11 cellular contexts compared by ENCODE assay signal in genomic region chr4:185965456-185966384, GRCh38.
DNase-seq lines count a peak whose midpoint lies in the region; ATAC-seq and TF ChIP-seq lines count a peak whose summit lies in the region.
"Had no signal": no experiment of that assay in that cellular context is flagged by ENCODE, and none has a peak within 500 bp of the region (broad histone marks: within the 10 kb centered on the region; RNA-seq: fewer than 3 reads in every experiment).

No MANE protein-coding gene starts in this region.

- no peak overlapping the region for H2BK12ac ChIP-seq in mesenchymal stem cell (ENCODE audit: low read length in 2 of 2)

- H3K9me3 Mint-ChIP-seq in activated CD4-positive, alpha-beta memory T cell treated with anti-CD3 and anti-CD28 coated beads for 36 hours: no peaks in the 10 kb centered on the region

- WGBS in mesenchymal stem cell: 83% methylated on average over 13 of the region's 15 CpGs

- no peak overlapping the region for H2BK120ac ChIP-seq in mesenchymal stem cell (ENCODE audit: low read depth, low read length)

- in situ Hi-C loops in GM13977 (cut with MboI; ENCODE audit: low pct_unique_long_range_greater_than_20kb, low sequenced_read_pairs, unreplicated experiment): no loop called here

- H3K36me3 ChIP-seq in OCI-LY7 (ENCODE audit: insufficient read depth, low read length) (no peaks in the 10 kb centered on the region), mesenchymal stem cell (ENCODE audit: control insufficient read depth in 1 of 2, insufficient read depth in 2 of 2, low read depth in 1 of 2, low read length in 2 of 2) (peaks cover 0 to 3% of the 10 kb centered on the region in 2 experiments), left lung (no peaks in the 10 kb centered on the region), Karpas-422 (ENCODE audit: insufficient read depth, low read length) (no peaks in the 10 kb centered on the region)

- H3K9ac ChIP-seq in mesenchymal stem cell (ENCODE audit: low read length): peak overlapping the region; percentile 16
- no peak overlapping the region for H3K9ac ChIP-seq in Karpas-422 (ENCODE audit: low read length)

- peak overlapping the region; percentile 81 for H2AFZ ChIP-seq in OCI-LY7 (ENCODE audit: low read length)
- no peak overlapping the region for H2AFZ ChIP-seq in mesenchymal stem cell (ENCODE audit: low read depth, low read length)
- no peak overlapping the region for H2AFZ ChIP-seq in Karpas-422 (ENCODE audit: low read length)

- H2BK5ac ChIP-seq in mesenchymal stem cell (ENCODE audit: low read depth, low read length, poor library complexity, severe bottlenecking): no peak overlapping the region

- H3K9me3 ChIP-seq in OCI-LY7 (ENCODE audit: low read length) (no peaks in the 10 kb centered on the region), mesenchymal stem cell (ENCODE audit: control insufficient read depth, low read length) (no peaks in the 10 kb centered on the region), left lung (peaks cover 0 to 2% of the 10 kb centered on the region in 2 donors), Karpas-422 (ENCODE audit: low read length) (no peaks in the 10 kb centered on the region)

- POLR2A ChIA-PET in OCI-LY7 (lab: Charles Lee): no interaction called here
- POLR2A ChIA-PET in activated CD4-positive, alpha-beta memory T cell treated with anti-CD3 and anti-CD28 coated beads for 36 hours (lab: Charles Lee): no interaction called here

- no peaks in the 10 kb centered on the region for H3K9me2 ChIP-seq in OCI-LY7 (ENCODE audit: insufficient read depth, low read length)
- no peaks in the 10 kb centered on the region for H3K9me2 ChIP-seq in Karpas-422 (replicated peaks; ENCODE audit: insufficient read depth, low read length)

- no peak overlapping the region for H4K8ac ChIP-seq in mesenchymal stem cell (ENCODE audit: low read length)

- H3K4me1 Mint-ChIP-seq in activated CD4-positive, alpha-beta memory T cell treated with anti-CD3 and anti-CD28 coated beads for 36 hours (ENCODE audit: low read depth): no peaks in the 10 kb centered on the region

- no peaks in the 10 kb centered on the region for H3K36me3 Mint-ChIP-seq in activated CD4-positive, alpha-beta memory T cell treated with anti-CD3 and anti-CD28 coated beads for 36 hours

- no peak overlapping the region for H4K91ac ChIP-seq in mesenchymal stem cell (ENCODE audit: low read length)

- BruUV-seq in OCI-LY7 (replicated peaks; lab: Mats Ljungman, UMichigan): no TSS peak

- H4K20me1 ChIP-seq in OCI-LY7 (ENCODE audit: insufficient read depth, low read length) (no peaks in the 10 kb centered on the region), Karpas-422 (ENCODE audit: insufficient read depth, low read depth, low read length) (no peaks in the 10 kb centered on the region)

- H2AK5ac ChIP-seq in mesenchymal stem cell (ENCODE audit: low read length, severe bottlenecking): no peak overlapping the region

- H3K27ac ChIP-seq in OCI-LY7 (ENCODE audit: low read depth, low read length, poor library complexity, severe bottlenecking): no peak overlapping the region
- no peak overlapping the region for H3K27ac ChIP-seq in mesenchymal stem cell (ENCODE audit: low read length, poor library complexity, severe bottlenecking)
- peak overlapping the region in 1 of 2 donors; percentile 16 for H3K27ac ChIP-seq in left lung
- no peak overlapping the region for H3K27ac ChIP-seq in Karpas-422 (ENCODE audit: low read length)

- TF ChIP-seq CTCF in GM13977 (IDR thresholded peaks at IDR 0.05; ENCODE audit: extremely low read depth, insufficient read depth, missing control alignments): no peak
- no peak for TF ChIP-seq CTCF in OCI-LY7 (conservative IDR thresholded peaks at IDR 0.05; ENCODE audit: low read length)
- TF ChIP-seq CTCF in left lung (IDR thresholded peaks at IDR 0.05): no peak

- ATAC-seq in GM21825 (IDR thresholded peaks at IDR 0.05; ENCODE audit: unreplicated experiment): peak; percentile 82
- ATAC-seq in left lung: no peak
- ATAC-seq: HCT116 had no signal

- H2BK15ac ChIP-seq in mesenchymal stem cell (ENCODE audit: low read depth, poor library complexity, severe bottlenecking): no peak overlapping the region

- peaks cover 5% of the 10 kb centered on the region for H3K27me3 Mint-ChIP-seq in activated CD4-positive, alpha-beta memory T cell treated with anti-CD3 and anti-CD28 coated beads for 36 hours

- peak overlapping the region; percentile 42; the same call in 1 of the 2 replicates for H3K4me2 ChIP-seq in OCI-LY7 (ENCODE audit: low read length)
- H3K4me2 ChIP-seq in mesenchymal stem cell (ENCODE audit: low read length, poor library complexity, severe bottlenecking): no peak overlapping the region
- H3K4me2 ChIP-seq in Karpas-422 (ENCODE audit: low read depth, low read length, poor library complexity, severe bottlenecking): no peak overlapping the region

- no peak overlapping the region for H3K18ac ChIP-seq in mesenchymal stem cell (ENCODE audit: low read depth in 1 of 2, low read length in 2 of 2)

- no peak overlapping the region for H3K23ac ChIP-seq in mesenchymal stem cell (ENCODE audit: low read length in 2 of 2)

- no peaks in the 10 kb centered on the region for H3K79me1 ChIP-seq in mesenchymal stem cell (replicated peaks; ENCODE audit: low read length, poor library complexity, severe bottlenecking)

- CTCF ChIA-PET in OCI-LY7 (lab: Charles Lee; ENCODE audit: unreplicated experiment): no interaction called here
- CTCF ChIA-PET in activated CD4-positive, alpha-beta memory T cell treated with anti-CD3 and anti-CD28 coated beads for 36 hours (lab: Charles Lee): no interaction called here

- H3K4me3 ChIP-seq in OCI-LY7 (ENCODE audit: low read depth, low read length, poor library complexity, severe bottlenecking) (no peak overlapping the region), mesenchymal stem cell (ENCODE audit: insufficient read depth in 1 of 2, low read depth in 1 of 2, low read length in 2 of 2) (no peak overlapping the region), left lung (no peak overlapping the region), Karpas-422 (ENCODE audit: low read length) (no peak overlapping the region)

- H3K14ac ChIP-seq in mesenchymal stem cell (ENCODE audit: low read length in 2 of 2): no peak overlapping the region

- no peak overlapping the region for H3K4ac ChIP-seq in mesenchymal stem cell (ENCODE audit: low read depth in 1 of 2, low read length in 2 of 2)

- H3K27me3 ChIP-seq in mesenchymal stem cell (ENCODE audit: control insufficient read depth in 1 of 2, insufficient read depth in 1 of 2, low read length in 2 of 2) (no peaks in the 10 kb centered on the region), left lung (no peaks in the 10 kb centered on the region), Karpas-422 (ENCODE audit: low read length) (no peaks in the 10 kb centered on the region)

- H3K4me1 ChIP-seq in OCI-LY7 (ENCODE audit: insufficient read depth, low read length, poor library complexity, severe bottlenecking) (peaks cover 2% of the 10 kb centered on the region), mesenchymal stem cell (ENCODE audit: control insufficient read depth, insufficient read depth, low read depth, low read length) (peaks cover 5% of the 10 kb centered on the region), left lung (no peaks in the 10 kb centered on the region), Karpas-422 (ENCODE audit: low read length) (no peaks in the 10 kb centered on the region)

- no peak overlapping the region for H3K4me3 Mint-ChIP-seq in activated CD4-positive, alpha-beta memory T cell treated with anti-CD3 and anti-CD28 coated beads for 36 hours

- intact Hi-C loops in OCI-LY7 (cut with micrococcal nuclease; ENCODE audit: unreplicated experiment) (no loop called here), left lung (cut with DNase I) (no loop called here)
- intact Hi-C loops in activated CD4-positive, alpha-beta memory T cell treated with anti-CD3 and anti-CD28 coated beads for 36 hours (cut with micrococcal nuclease): no loop called here

- no peak overlapping the region for H3K27ac Mint-ChIP-seq in activated CD4-positive, alpha-beta memory T cell treated with anti-CD3 and anti-CD28 coated beads for 36 hours

- H3K79me2 ChIP-seq in OCI-LY7 (ENCODE audit: insufficient read depth, low read depth, low read length): no peaks in the 10 kb centered on the region
- no peaks in the 10 kb centered on the region for H3K79me2 ChIP-seq in Karpas-422 (ENCODE audit: low read length)

- DNase-seq in GM13977 (ENCODE audit: low spot score) (peak; percentile 13), OCI-LY7 (ENCODE audit: low spot score) (no peak), mesenchymal stem cell (no peak), left lung (no peak), Karpas-422 (no peak), NCI-H2171 treated with DMSO at 0.1 percent for 48 hours (lab: John Stamatoyannopoulos, UW) (no peak)
- no peak for DNase-seq in activated CD4-positive, alpha-beta memory T cell treated with anti-CD3 and anti-CD28 coated beads for 36 hours
- DNase-seq: effector CD8-positive, alpha-beta T cell; NCI-H446 treated with DMSO at 0.1 percent for 48 hours had no signal
